In the genomic region with DNA sequence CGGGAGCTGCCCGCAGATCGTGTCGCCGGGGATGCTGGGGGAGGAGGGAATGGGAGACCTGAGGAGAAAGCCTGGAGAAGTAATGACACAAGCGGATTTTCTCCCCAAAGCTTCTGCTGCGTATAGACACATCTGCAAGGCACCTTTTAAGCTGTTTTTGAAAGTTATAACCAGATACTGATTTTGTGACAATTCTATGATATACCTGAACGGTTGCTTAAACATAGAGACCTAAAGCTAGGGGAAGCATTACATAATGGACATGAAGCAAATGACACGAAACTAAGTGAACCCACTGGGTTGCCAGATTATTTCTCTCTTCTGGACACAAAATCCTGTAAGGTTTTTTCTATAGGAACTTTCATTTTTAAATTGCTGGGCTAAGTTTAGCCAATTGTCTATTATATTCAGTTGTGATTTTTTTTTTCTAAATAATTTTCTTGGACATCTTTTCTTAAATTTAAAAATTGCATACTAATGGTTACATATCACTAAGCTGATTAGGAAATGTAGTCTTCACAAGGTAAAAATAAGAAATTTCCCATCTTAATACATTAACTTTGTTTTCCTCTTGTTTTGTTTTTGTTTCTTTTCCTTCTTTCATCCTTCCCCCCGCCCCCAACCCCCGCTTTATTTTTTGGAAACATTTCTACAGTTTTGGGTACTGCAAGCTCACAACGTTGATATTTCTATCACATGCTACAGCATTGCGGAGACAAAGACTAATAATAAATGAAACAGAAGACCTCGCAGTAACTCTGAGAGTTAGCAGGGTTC, we compare ENCODE assay signal across 8 cellular contexts. TPM values are rescaled to one million over a fixed set of nuclear protein-coding genes. Genes with fewer than 3 reads are reported as not detected.
DNase-seq lines count a peak whose midpoint lies in the region; FAIRE-seq and TF ChIP-seq lines count a peak whose summit lies in the region.

No MANE protein-coding gene starts in this region.

- TF ChIP-seq POLR2A in GM12891 (IDR thresholded peaks at IDR 0.05; ENCODE audit: low read depth, low read length) = no peak

- intact Hi-C loops in Caco-2 (cut with micrococcal nuclease; ENCODE audit: unreplicated experiment) = loop anchor here (2.0 kb wide), 1 partner anchor 63 kb away; no protein-coding TSS in a partner anchor

- H3K4me3 ChIP-seq in Caco-2 (ENCODE audit: low read depth, low read length) (peak overlapping the region; percentile 70), ectodermal cell (ENCODE audit: insufficient read depth, low read depth, low read length) (peak overlapping the region; percentile 94)

- no peak for DNase-seq in Caco-2
- DNase-seq in NAMALWA (ENCODE audit: low spot score) = peak; percentile 41
- DNase-seq in neural crest cell (ENCODE audit: low read depth, low spot score) = no peak
- no peak for DNase-seq in GM12891 (ENCODE audit: insufficient read length, low spot score)
- no peak for DNase-seq in GF-D8 (lab: John Stamatoyannopoulos, UW)
- no peak for DNase-seq in mesenteric fat pad (ENCODE audit: low spot score)
- no peak for DNase-seq in medulla oblongata (ENCODE audit: extremely low spot score)

- 14 to 15% methylated on average over 14 of the region's 14 CpGs for WGBS in ectodermal cell, 2 experiments

- no peak overlapping the region for H3K27ac ChIP-seq in ectodermal cell (ENCODE audit: insufficient read depth, low read depth, low read length, poor library complexity, severe bottlenecking)

- H3K4me1 Mint-ChIP-seq in Caco-2 (ENCODE audit: low read depth, unreplicated experiment) (no peaks in the 10 kb centered on the region), neural crest cell (peaks cover 35% of the 10 kb centered on the region)

- H3K36me3 ChIP-seq in Caco-2 (ENCODE audit: control insufficient read depth, insufficient read depth, low read length) (no peaks in the 10 kb centered on the region), ectodermal cell (ENCODE audit: control insufficient read depth, insufficient read depth, low read length) (no peaks in the 10 kb centered on the region)

- peaks cover 6% of the 10 kb centered on the region for H3K27me3 ChIP-seq in Caco-2 (replicated peaks; ENCODE audit: control insufficient read depth, insufficient read depth, low read length)
- peaks cover 31% of the 10 kb centered on the region for H3K27me3 ChIP-seq in ectodermal cell (ENCODE audit: control insufficient read depth, insufficient read depth, low read length, poor library complexity, severe bottlenecking)

- peaks cover 10% of the 10 kb centered on the region; the same call in 1 of the 2 replicates for H3K4me1 ChIP-seq in Caco-2
- H3K4me1 ChIP-seq in ectodermal cell (ENCODE audit: control insufficient read depth, insufficient read depth, low read length) = peaks cover 14% of the 10 kb centered on the region

- H3K27me3 Mint-ChIP-seq in Caco-2 (ENCODE audit: insufficient read depth, unreplicated experiment) = peaks cover 26% of the 10 kb centered on the region
- peaks cover 25% of the 10 kb centered on the region for H3K27me3 Mint-ChIP-seq in neural crest cell (ENCODE audit: low read depth)

- BruUV-seq in Caco-2 (replicated peaks; lab: Mats Ljungman, UMichigan) = no TSS peak

- H3K4me3 Mint-ChIP-seq in Caco-2 (ENCODE audit: unreplicated experiment) = peak overlapping the region; percentile 76
- H3K4me3 Mint-ChIP-seq in neural crest cell = peak overlapping the region; percentile 98

- no peak for TF ChIP-seq CTCF in Caco-2 (IDR thresholded peaks at IDR 0.05; ENCODE audit: insufficient read depth in 1 of 2, low read depth in 1 of 2, low read length in 1 of 2, severe bottlenecking in 1 of 2, unreplicated experiment in 1 of 2)
- no peak for TF ChIP-seq CTCF in neural crest cell (conservative IDR thresholded peaks at IDR 0.05)

- H3K9me3 ChIP-seq in Caco-2 = no peaks in the 10 kb centered on the region
- no peaks in the 10 kb centered on the region for H3K9me3 ChIP-seq in ectodermal cell (ENCODE audit: control insufficient read depth, low read length)

- no peaks in the 10 kb centered on the region for H3K36me3 Mint-ChIP-seq in Caco-2 (ENCODE audit: insufficient read depth, unreplicated experiment)
- no peaks in the 10 kb centered on the region for H3K36me3 Mint-ChIP-seq in neural crest cell (ENCODE audit: low read depth)

- no peaks in the 10 kb centered on the region for H3K9me3 Mint-ChIP-seq in Caco-2 (ENCODE audit: unreplicated experiment)
- H3K9me3 Mint-ChIP-seq in neural crest cell = no peaks in the 10 kb centered on the region

- no peak overlapping the region for H3K27ac Mint-ChIP-seq in Caco-2 (ENCODE audit: unreplicated experiment)
- no peak overlapping the region for H3K27ac Mint-ChIP-seq in neural crest cell (ENCODE audit: unreplicated experiment)

- CTCF ChIA-PET in Caco-2 (lab: Charles Lee) = no interaction called here

- FAIRE-seq in GM12891 (lab: Jason Lieb, UNC) = no peak

- POLR2A ChIA-PET in Caco-2 (lab: Charles Lee) = interaction anchor here (0.5 kb wide), 1 partner anchor 85 kb away, joined by 3 read pairs; no protein-coding TSS in a partner anchor

TF ChIP-seq in GM12891, 5 proteins besides CTCF, POLR2A, EP300 and RAD21:
- TF ChIP-seq PAX5 (IDR thresholded peaks at IDR 0.05; ENCODE audit: insufficient read depth, low read length, severe bottlenecking) = no peak
- no peak for TF ChIP-seq POLR2AphosphoS5 (IDR thresholded peaks at IDR 0.05; ENCODE audit: low read depth, low read length)
- no peak for TF ChIP-seq TAF1 (IDR thresholded peaks at IDR 0.05; ENCODE audit: low read depth, low read length)
- TF ChIP-seq POU2F2 (IDR thresholded peaks at IDR 0.05; ENCODE audit: low read depth, low read length) = no peak
- no peak for TF ChIP-seq SPI1 (IDR thresholded peaks at IDR 0.05; ENCODE audit: low read depth, low read length)

RNA-seq across cellular contexts. Expression of a gene that starts 1.3 kb away (rescaled TPM):
- 1.0 and 1.5 TPM in 2 replicates for total RNA-seq in Caco-2 (2022)
- 15.3 TPM for polyA plus RNA-seq in ectodermal cell (2013, experiment 1 of 4)
- polyA plus RNA-seq in ectodermal cell (2013, experiment 2 of 4) = 13.8 TPM
- 12.7 TPM for polyA plus RNA-seq in ectodermal cell (2013, experiment 3 of 4)
- 12.7 TPM for polyA plus RNA-seq in ectodermal cell (2013, experiment 4 of 4)
- 10.8 and 11.9 TPM in 2 replicates for total RNA-seq in neural crest cell
- 0.04 TPM for polyA plus RNA-seq in GM12891 (2012; ENCODE audit: low read depth, missing spikeins)
- total RNA-seq in mesenteric fat pad = 0.39 TPM
